ENCODE assay signal across 23 cellular contexts in genomic region chr5:138258704-138259285, GRCh38. TPM values are rescaled to one million over a fixed set of nuclear protein-coding genes. Genes with fewer than 3 reads are reported as not detected.
"Had no signal": no experiment of that assay in that cellular context is flagged by ENCODE, and none has a peak within 500 bp of the region (broad histone marks: within the 10 kb centered on the region; RNA-seq: fewer than 3 reads in every experiment).

No MANE protein-coding gene starts in this region.

- FAIRE-seq: colon, kidney, pancreas had no signal

- H3K9me3 ChIP-seq: gastrocnemius medialis, left ventricle myocardium inferior, lower lobe of right lung, pancreas, prostate gland, right lobe of liver, testis, tibial nerve, upper lobe of right lung had no signal

- H3K27ac ChIP-seq: gastrocnemius medialis, left ventricle myocardium inferior, lower lobe of right lung, neural progenitor cell, pancreas, prostate gland, right lobe of liver, testis, upper lobe of right lung had no signal

- DNase-seq: cerebellar nuclear complex; gastrocnemius medialis; kidney; left cardiac atrium; left ventricle myocardium inferior; lower lobe of right lung; mesenchymal stem cell; midbrain; nucleus accumbens; pancreas; retina; right lobe of liver; stimulated activated CD4-positive, alpha-beta T cell treated with anti-CD3 and anti-CD28 coated beads, Interleukin-1b, Interleukin-23, amount 100 ng/mL, for 48 hours; stimulated activated CD4-positive, alpha-beta T cell treated with anti-CD3 and anti-CD28 coated beads, Interleukin-4, amount 100 ng/mL, for 24 hours; testis; upper lobe of right lung had no signal

- H3K4me2 ChIP-seq: neural progenitor cell had no signal

- H3K9ac ChIP-seq: neural progenitor cell had no signal

- H3K36me3 ChIP-seq: gastrocnemius medialis, left ventricle myocardium inferior, lower lobe of right lung, neural progenitor cell, pancreas, prostate gland, right lobe of liver, upper lobe of right lung had no signal

- H3K27me3 ChIP-seq: gastrocnemius medialis, neural progenitor cell, pancreas, right lobe of liver, testis, tibial nerve, upper lobe of right lung had no signal

- H2AFZ ChIP-seq: neural progenitor cell had no signal

- H3K4me1 ChIP-seq: gastrocnemius medialis, left ventricle myocardium inferior, lower lobe of right lung, neural progenitor cell, pancreas, prostate gland, right lobe of liver, testis, upper lobe of right lung had no signal

- ATAC-seq: gastrocnemius medialis; left cardiac atrium; lower lobe of right lung; natural killer cell treated with Interleukin-12 subunit alpha and Interleukin-12 subunit beta and Interleukin-15 and Interleukin-18, amount 100 ng/mL, for 72 hours; pancreas; right lobe of liver; stimulated activated memory B cell treated with anti-CD40 and anti-IgM and Interleukin-4, amounts not matched to agents 10 μg/mL and 1 μg/mL and 100 μg/mL, for 72 hours; upper lobe of right lung had no signal

- H3K4me3 ChIP-seq: gastrocnemius medialis, left ventricle myocardium inferior, lower lobe of right lung, neural progenitor cell, pancreas, prostate gland, right lobe of liver, testis, tibial nerve, upper lobe of right lung had no signal

RNA-seq across cellular contexts. Expression of gene GFRA3, which starts 15.6 kb away (rescaled TPM):
- total RNA-seq: fibroblast of lung had no signal
- polyA plus RNA-seq: fibroblast of lung had no signal
